32 cellular contexts compared by ENCODE assay signal in the genomic region with DNA sequence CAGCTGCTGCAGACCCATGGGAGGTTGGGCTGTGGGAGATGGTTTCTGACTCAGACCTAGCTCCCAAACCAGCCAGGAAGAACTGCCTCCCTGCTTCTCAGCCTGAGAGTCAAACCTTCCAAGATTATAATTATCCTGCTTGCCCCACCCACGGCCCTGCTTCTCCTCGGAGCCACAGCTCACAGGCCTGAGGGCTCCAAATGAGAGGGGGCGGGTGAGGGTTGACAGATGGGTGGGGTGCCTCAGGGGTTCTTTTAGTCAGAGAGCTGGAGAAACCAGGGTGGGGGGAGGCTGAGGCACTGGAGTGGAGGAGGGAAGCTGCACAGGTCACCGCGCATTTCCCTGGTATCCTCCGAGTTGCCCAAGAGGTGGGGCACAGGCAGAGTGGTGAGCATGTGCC. TPM values are rescaled to one million over a fixed set of nuclear protein-coding genes. Genes with fewer than 3 reads are reported as not detected.
"Had no signal": no experiment of that assay in that cellular context is flagged by ENCODE, and none has a peak within 500 bp of the region (broad histone marks: within the 10 kb centered on the region; RNA-seq: fewer than 3 reads in every experiment).

No MANE protein-coding gene starts in this region.

- H3K4me1 ChIP-seq: gastrocnemius medialis had no signal

- H3K27ac Mint-ChIP-seq: activated B cell treated with CpG ODN at 0.5 μM for 24 hours; activated CD8-positive, alpha-beta T cell treated with anti-CD3 and anti-CD28 coated beads for 36 hours; activated naive CD8-positive, alpha-beta T cell; activated T-helper 17 cell treated with anti-CD3 and anti-CD28 coated beads, Interleukin-2, amount 50 U/mL, for 72 hours; endodermal cell; T-helper 17 cell; T-helper 2 cell treated with Interferon-gamma antibody and Interleukin-4, amounts not matched to agents 5 μg/mL and 100 μg/mL, for 36 hours had no signal

- H3K4me3 Mint-ChIP-seq: activated B cell treated with CpG ODN at 0.5 μM for 24 hours; activated CD8-positive, alpha-beta T cell treated with anti-CD3 and anti-CD28 coated beads for 36 hours; activated naive CD8-positive, alpha-beta T cell; activated T-cell treated with anti-CD3 and anti-CD28 coated beads, Interleukin-2, amount 50 U/mL, for 4 hours; activated T-helper 17 cell treated with anti-CD3 and anti-CD28 coated beads, Interleukin-2, amount 50 U/mL, for 72 hours; endodermal cell; T-helper 17 cell; T-helper 2 cell treated with Interferon-gamma antibody and Interleukin-4, amounts not matched to agents 5 μg/mL and 100 μg/mL, for 36 hours had no signal

- H3K36me3 ChIP-seq: brain microvascular endothelial cell, gastrocnemius medialis, WERI-Rb-1 had no signal

- H3K4me1 Mint-ChIP-seq: activated B cell treated with CpG ODN at 0.5 μM for 24 hours; activated T-helper 17 cell treated with anti-CD3 and anti-CD28 coated beads, Interleukin-2, amount 50 U/mL, for 72 hours; endodermal cell; T-helper 17 cell had no signal

- H3K27ac ChIP-seq: brain microvascular endothelial cell, gastrocnemius medialis, WERI-Rb-1 had no signal

- ATAC-seq: activated CD4-positive, CD25-positive, alpha-beta regulatory T cell treated with anti-CD3 and anti-CD28 coated beads, Interleukin-2, amount 50 U/mL, for 24 hours; activated CD8-positive, alpha-beta T cell treated with anti-CD3 and anti-CD28 coated beads for 36 hours; activated T-cell treated with anti-CD3 and anti-CD28 coated beads, Interleukin-2, amount 50 U/mL, for 4 hours; activated T-helper 17 cell treated with anti-CD3 and anti-CD28 coated beads, Interleukin-2, amount 50 U/mL, for 72 hours; esophagus mucosa; gastrocnemius medialis; T-helper 17 cell had no signal

- H3K27me3 Mint-ChIP-seq: activated CD8-positive, alpha-beta T cell treated with anti-CD3 and anti-CD28 coated beads for 36 hours had no signal

- H3K36me3 Mint-ChIP-seq: activated naive CD8-positive, alpha-beta T cell had no signal

- H3K4me3 ChIP-seq: gastrocnemius medialis had no signal

- H3K9me3 ChIP-seq: gastrocnemius medialis had no signal

- DNase-seq: activated B cell treated with CpG ODN at 0.5 μM for 24 hours; activated CD4-positive, alpha-beta T cell treated with anti-CD3 and anti-CD28 coated beads for 48 hours; activated CD4-positive, alpha-beta T cell treated with anti-CD3 and anti-CD28 coated beads, Interleukin-2, amount 50 U/mL, for 1 hour; activated CD4-positive, alpha-beta T cell treated with anti-CD3 and anti-CD28 coated beads, Interleukin-2, amount 50 U/mL, for 48 hours; activated CD8-positive, alpha-beta memory T cell treated with anti-CD3 and anti-CD28 coated beads for 24 hours; activated CD8-positive, alpha-beta T cell treated with anti-CD3 and anti-CD28 coated beads for 36 hours; activated effector memory CD4-positive, alpha-beta T cell treated with Interleukin-2 at 50 U/mL for 16 hours; activated gamma-delta T cell treated with Interleukin-2 at 50 U/mL for 16 hours; activated naive CD4-positive, alpha-beta T cell treated with anti-CD3 and anti-CD28 coated beads, Interleukin-2, amount 50 U/mL, for 16 hours; activated naive CD4-positive, alpha-beta T cell treated with Interleukin-2 at 50 U/mL for 16 hours; activated T-cell treated with anti-CD3 and anti-CD28 coated beads, Interleukin-2, amount 50 U/mL, for 4 hours; amniotic stem cell; brain microvascular endothelial cell; cortex of kidney; dermis blood vessel endothelial cell; effector CD8-positive, alpha-beta T cell; endodermal cell; foreskin fibroblast; gastrocnemius medialis; glutamatergic neuron; SW 1271; T-helper 1 cell; T-helper 17 cell; T1000; WERI-Rb-1 had no signal

- H3K9me3 Mint-ChIP-seq: activated CD8-positive, alpha-beta T cell treated with anti-CD3 and anti-CD28 coated beads for 36 hours; activated T-cell treated with anti-CD3 and anti-CD28 coated beads, Interleukin-2, amount 50 U/mL, for 4 hours; activated T-helper 17 cell treated with anti-CD3 and anti-CD28 coated beads, Interleukin-2, amount 50 U/mL, for 72 hours; T-helper 2 cell treated with Interferon-gamma antibody and Interleukin-4, amounts not matched to agents 5 μg/mL and 100 μg/mL, for 36 hours had no signal

- H3K27me3 ChIP-seq: brain microvascular endothelial cell, gastrocnemius medialis had no signal

RNA-seq across cellular contexts. Expression of gene GRIN2A, which starts 28.8 kb away (rescaled TPM):
- total RNA-seq: activated CD8-positive, alpha-beta T cell treated with anti-CD3 and anti-CD28 coated beads for 36 hours; activated T-cell treated with anti-CD3 and anti-CD28 coated beads, Interleukin-2, amount 50 U/mL, for 4 hours; activated T-helper 17 cell treated with anti-CD3 and anti-CD28 coated beads, Interleukin-2, amount 50 U/mL, for 72 hours; chondrocyte; dermis blood vessel endothelial cell; epithelial cell of proximal tubule; esophagus mucosa; T-helper 17 cell had no signal
